Comparison of ENCODE assay signal across 30 cellular contexts in the genomic region with DNA sequence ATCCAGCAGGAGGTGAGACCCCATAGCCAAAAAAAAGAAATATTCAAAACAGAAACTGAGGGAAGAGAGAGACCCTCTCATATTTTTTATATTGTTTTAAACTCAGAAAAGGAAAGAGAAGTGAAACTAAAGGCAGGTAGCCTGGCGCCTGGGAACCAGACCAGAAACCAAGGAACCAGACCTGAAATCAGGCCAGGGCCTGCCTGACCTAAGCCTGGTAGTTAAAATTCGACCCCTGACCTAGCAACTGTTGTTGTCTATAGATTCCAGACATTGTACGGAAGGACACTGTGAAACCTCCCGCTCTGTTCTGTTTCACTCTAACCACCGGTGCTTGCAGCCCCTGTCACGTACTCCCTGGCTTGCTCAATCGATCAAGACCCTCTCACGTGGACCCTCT. TPM values are rescaled to one million over a fixed set of nuclear protein-coding genes. Genes with fewer than 3 reads are reported as not detected.
A peak's percentile ranks its signal among the peaks of the same experiment; 100 is the strongest.
DNase-seq lines count a peak whose midpoint lies in the region; ATAC-seq and TF ChIP-seq lines count a peak whose summit lies in the region.
"Had no signal": no experiment of that assay in that cellular context is flagged by ENCODE, and none has a peak within 500 bp of the region (broad histone marks: within the 10 kb centered on the region; RNA-seq: fewer than 3 reads in every experiment).

No MANE protein-coding gene starts in this region.

- CTCF ChIA-PET in CD8-positive, alpha-beta memory T cell (lab: Charles Lee), result no interaction called here

- no peaks in the 10 kb centered on the region for H3K79me2 ChIP-seq in trophoblast cell (ENCODE audit: control insufficient read depth, insufficient read depth, low read length, poor library complexity)

- H3K4me1 Mint-ChIP-seq in HFFc6 (ENCODE audit: low read depth), result peaks cover 13% of the 10 kb centered on the region
- no peaks in the 10 kb centered on the region for H3K4me1 Mint-ChIP-seq in CD8-positive, alpha-beta memory T cell
- H3K4me1 Mint-ChIP-seq: CD4-positive, CD25-positive, alpha-beta regulatory T cell; central memory CD8-positive, alpha-beta T cell; natural killer cell had no signal

- POLR2A ChIA-PET in CD8-positive, alpha-beta memory T cell (lab: Charles Lee), result no interaction called here

- H3K4me3 Mint-ChIP-seq in HFFc6, result peak overlapping the region; percentile 6; the same call in 1 of the 2 replicates
- no peak overlapping the region for H3K4me3 Mint-ChIP-seq in CD8-positive, alpha-beta memory T cell
- H3K4me3 Mint-ChIP-seq: activated T-cell treated with anti-CD3 and anti-CD28 coated beads, Interleukin-2, amount 50 U/mL, for 72 hours; CD4-positive, CD25-positive, alpha-beta regulatory T cell; central memory CD8-positive, alpha-beta T cell; natural killer cell had no signal

- no peak overlapping the region for H3K23ac ChIP-seq in trophoblast cell (ENCODE audit: low read length)

- peak overlapping the region; percentile 34 for H4K91ac ChIP-seq in trophoblast cell (ENCODE audit: low read depth, low read length)

- no peaks in the 10 kb centered on the region for H3K9me3 ChIP-seq in trophoblast cell (ENCODE audit: insufficient read depth, low read depth, low read length)
- no peaks in the 10 kb centered on the region for H3K9me3 ChIP-seq in CD8-positive, alpha-beta memory T cell (ENCODE audit: low read length)
- H3K9me3 ChIP-seq: MG63 had no signal

- peak overlapping the region; percentile 85 for H2BK120ac ChIP-seq in trophoblast cell (ENCODE audit: insufficient read depth, low read length, poor library complexity)

- H3K27me3 Mint-ChIP-seq in HFFc6 (ENCODE audit: insufficient read depth), result peaks cover 12% of the 10 kb centered on the region
- peaks cover 26 to 67% of the 10 kb centered on the region in 2 donors for H3K27me3 Mint-ChIP-seq in CD8-positive, alpha-beta memory T cell

- H3K36me3 ChIP-seq in trophoblast cell (ENCODE audit: control insufficient read depth in 1 of 2, insufficient read depth in 2 of 2, low read length in 2 of 2), result no peaks in the 10 kb centered on the region
- H3K36me3 ChIP-seq in CD8-positive, alpha-beta memory T cell (ENCODE audit: insufficient read depth, low read length), result no peaks in the 10 kb centered on the region
- H3K36me3 ChIP-seq: heart left ventricle, MG63 had no signal

- H3K4ac ChIP-seq in trophoblast cell (ENCODE audit: low read depth, low read length), result no peak overlapping the region

- no peak overlapping the region for H3K14ac ChIP-seq in trophoblast cell (ENCODE audit: low read length)

- TF ChIP-seq CTCF in HFFc6 (IDR thresholded peaks at IDR 0.05), result no peak

- no peak overlapping the region for H4K12ac ChIP-seq in trophoblast cell (ENCODE audit: low read depth, low read length)

- no peak overlapping the region for H4K8ac ChIP-seq in trophoblast cell (ENCODE audit: low read depth, low read length)

- H3K79me1 ChIP-seq in trophoblast cell (ENCODE audit: low read length), result peaks cover 13% of the 10 kb centered on the region

- no peak overlapping the region for H3K27ac Mint-ChIP-seq in HFFc6
- H3K27ac Mint-ChIP-seq in CD8-positive, alpha-beta memory T cell, result no peak overlapping the region
- H3K27ac Mint-ChIP-seq: activated T-cell treated with anti-CD3 and anti-CD28 coated beads, Interleukin-2, amount 50 U/mL, for 72 hours; CD4-positive, CD25-positive, alpha-beta regulatory T cell; natural killer cell had no signal

- H2AK5ac ChIP-seq in trophoblast cell (ENCODE audit: low read length), result no peak overlapping the region

- no peaks in the 10 kb centered on the region for H3K9me3 Mint-ChIP-seq in HFFc6
- peaks cover 0 to 8% (median 0%) of the 10 kb centered on the region in 5 donors for H3K9me3 Mint-ChIP-seq in CD8-positive, alpha-beta memory T cell
- H3K9me3 Mint-ChIP-seq: central memory CD8-positive, alpha-beta T cell had no signal

- DNase-seq in HFFc6 (no peak), caudate nucleus (lab: John Stamatoyannopoulos, UW) (no peak), trophoblast cell (peak; percentile 1 to 36), NCI-H1694 (lab: John Stamatoyannopoulos, UW) (no peak)
- no peak for DNase-seq in CD8-positive, alpha-beta memory T cell
- DNase-seq: activated CD4-positive, alpha-beta T cell treated with anti-CD3 and anti-CD28 coated beads, Interleukin-2, amount 50 U/mL, for 48 hours; activated naive CD4-positive, alpha-beta T cell treated with Interleukin-2 at 50 U/mL for 16 hours; activated T-cell treated with anti-CD3 and anti-CD28 coated beads, Interleukin-2, amount 50 U/mL, for 72 hours; CD4-positive, CD25-positive, alpha-beta regulatory T cell; dermis blood vessel endothelial cell; foreskin keratinocyte; H7; heart left ventricle; MG63; natural killer cell; NCI-H1105; NCI-H187 treated with DMSO at 0.1 percent for 48 hours; NCI-H2171; NCI-H82; OCI-M1; stimulated activated naive CD8-positive, alpha-beta T cell treated with anti-CD3 and anti-CD28 coated beads, Interleukin-15, Interleukin-2, amounts not matched to agents 100 U/mL and 50 U/mL, for 24 hours; T-helper 1 cell had no signal

- H2BK5ac ChIP-seq in trophoblast cell (ENCODE audit: low read depth, low read length, poor library complexity), result peak overlapping the region; percentile 71

- no peak overlapping the region for H3K9ac ChIP-seq in trophoblast cell (ENCODE audit: low read length)
- H3K9ac ChIP-seq: KMS-11 had no signal

- peak overlapping the region; percentile 45 for H2BK12ac ChIP-seq in trophoblast cell (ENCODE audit: low read length)

- H3K36me3 Mint-ChIP-seq in HFFc6 (ENCODE audit: low read depth), result no peaks in the 10 kb centered on the region
- peaks cover 0 to 6% (median 0%) of the 10 kb centered on the region in 3 donors for H3K36me3 Mint-ChIP-seq in CD8-positive, alpha-beta memory T cell
- H3K36me3 Mint-ChIP-seq: CD4-positive, CD25-positive, alpha-beta regulatory T cell; natural killer cell had no signal

- peaks cover 3 to 10% of the 10 kb centered on the region in 2 experiments for H3K4me1 ChIP-seq in trophoblast cell (ENCODE audit: control insufficient read depth in 1 of 2, insufficient read depth in 2 of 2, low read length in 2 of 2)
- H3K4me1 ChIP-seq in CD8-positive, alpha-beta memory T cell (ENCODE audit: insufficient read depth, low read length), result no peaks in the 10 kb centered on the region
- H3K4me1 ChIP-seq: foreskin keratinocyte had no signal

- no CpG with 5 or more reads among the region's 8 CpGs for WGBS in trophoblast cell (ENCODE audit: extremely low coverage, insufficient coverage, insufficient read length)

- H2AFZ ChIP-seq in trophoblast cell (ENCODE audit: insufficient read depth, low read length, poor library complexity), result no peak overlapping the region

- H3K4me2 ChIP-seq in trophoblast cell (ENCODE audit: low read length), result peak overlapping the region; percentile 39
- H3K4me2 ChIP-seq: KMS-11 had no signal

- H3K27ac ChIP-seq in caudate nucleus (ENCODE audit: low read depth, low read length), result peak overlapping the region; percentile 24
- H3K27ac ChIP-seq in trophoblast cell (ENCODE audit: low read depth, low read length), result peak overlapping the region; percentile 96
- no peak overlapping the region for H3K27ac ChIP-seq in CD8-positive, alpha-beta memory T cell (ENCODE audit: low read depth, low read length)
- H3K27ac ChIP-seq: foreskin keratinocyte, KMS-11, SK-N-MC had no signal

- ATAC-seq in HG03045 (IDR thresholded peaks at IDR 0.05; ENCODE audit: unreplicated experiment) (no peak), GM18909 (IDR thresholded peaks at IDR 0.05; ENCODE audit: poor library complexity, unreplicated experiment) (no peak)
- ATAC-seq: activated T-cell treated with anti-CD3 and anti-CD28 coated beads, Interleukin-2, amount 50 U/mL, for 72 hours; esophagus mucosa; foreskin keratinocyte; natural killer cell; stimulated activated naive CD8-positive, alpha-beta T cell treated with anti-CD3 and anti-CD28 coated beads, Interleukin-15, Interleukin-2, amounts not matched to agents 100 U/mL and 50 U/mL, for 24 hours had no signal

- H3K27me3 ChIP-seq in trophoblast cell (ENCODE audit: insufficient read depth, low read length), result no peaks in the 10 kb centered on the region
- H3K27me3 ChIP-seq in CD8-positive, alpha-beta memory T cell (ENCODE audit: insufficient read depth, low read length, poor library complexity, severe bottlenecking), result no peaks in the 10 kb centered on the region
- H3K27me3 ChIP-seq: heart left ventricle, MG63 had no signal

- H3K4me3 ChIP-seq in trophoblast cell (ENCODE audit: low read depth, low read length), result no peak overlapping the region
- H3K4me3 ChIP-seq in CD8-positive, alpha-beta memory T cell (ENCODE audit: low read length), result no peak overlapping the region
- H3K4me3 ChIP-seq: heart left ventricle, lung, MG63, SK-N-MC had no signal

- no peak overlapping the region for H3K18ac ChIP-seq in trophoblast cell (ENCODE audit: low read length)

RNA-seq across cellular contexts. Expression of gene CD163, which starts 38.5 kb away (rescaled TPM):
- total RNA-seq in HFFc6 (2021; fragmentation: NEBNext Ultra II Directional; extraction: Animal tissue kit (Norgen Biotek cat#: 25700)), result under 1 TPM in 1 of 6 experiments, not detected in 5; 0.07 TPM
- polyA plus RNA-seq in trophoblast cell (2013), result 0.97 and 1.1 TPM in 2 replicates
- total RNA-seq in CD8-positive, alpha-beta memory T cell, result 1 to 10 TPM; 3.0 to 5.6 TPM
- polyA plus RNA-seq in CD8-positive, alpha-beta memory T cell, result not detected
- total RNA-seq: activated T-cell treated with anti-CD3 and anti-CD28 coated beads, Interleukin-2, amount 50 U/mL, for 72 hours; CD4-positive, CD25-positive, alpha-beta regulatory T cell; dermis blood vessel endothelial cell; NCI-H460 had no signal

Comparison
In these comparisons a context has a peak if more than half of its experiments do, and no peak if none do; other contexts are left out.
1. DNase-seq: peak in trophoblast cell (2 of 2); none in HFFc6 (single experiment), caudate nucleus (0 of 61), CD8-positive, alpha-beta memory T cell (0 of 5) and NCI-H1694 (single experiment).